28 cellular contexts compared by ENCODE assay signal in the genomic region with DNA sequence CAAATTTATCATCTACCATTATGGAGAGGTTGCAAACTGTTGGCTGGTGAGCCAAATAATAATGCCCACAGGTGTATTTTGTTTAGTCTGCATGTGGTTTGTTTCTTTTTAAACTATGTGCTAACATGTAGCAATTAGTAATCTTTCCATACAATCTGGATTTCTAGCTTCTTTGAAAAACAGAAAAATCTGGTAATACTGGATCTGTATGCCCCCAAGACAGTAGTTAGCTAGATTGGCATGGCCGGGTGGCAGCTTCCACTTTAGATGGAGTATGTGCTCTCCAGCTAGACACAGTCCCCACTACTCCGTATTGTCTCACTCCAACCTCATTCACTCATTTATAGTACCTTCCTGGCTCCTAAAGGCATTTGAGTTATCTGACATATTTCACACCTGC.
"Had no signal": no experiment of that assay in that cellular context is flagged by ENCODE, and none has a peak within 500 bp of the region (broad histone marks: within the 10 kb centered on the region; RNA-seq: fewer than 3 reads in every experiment).

No MANE protein-coding gene starts in this region.

- H3K4me3 Mint-ChIP-seq: activated CD4-positive, alpha-beta memory T cell treated with anti-CD3 and anti-CD28 coated beads, Interleukin-2, amount 10 ng/mL, durations not matched to agents 7 days and 5 days; activated CD4-positive, alpha-beta T cell treated with anti-CD3 and anti-CD28 coated beads, Interleukin-2, amount 10 ng/mL, durations not matched to agents 7 days and 5 days; activated naive CD8-positive, alpha-beta T cell; activated T-cell treated with anti-CD3 and anti-CD28 coated beads, Interleukin-2, amount 50 U/mL, for 24 hours; activated T-cell treated with anti-CD3 and anti-CD28 coated beads, Interleukin-2, amount 50 U/mL, for 72 hours; endodermal cell; T-cell; T-helper 1 cell treated with Interleukin-12 subunit alpha and Interleukin-12 subunit beta and Interleukin-4 antibody, amounts not matched to agents 30 μg/mL and 1 μg/mL, for 36 hours; T-helper 2 cell treated with Interferon-gamma antibody and Interleukin-4, amounts not matched to agents 5 μg/mL and 100 μg/mL, for 36 hours had no signal

- H3K27me3 ChIP-seq: body of pancreas had no signal

- H3K4me1 ChIP-seq: body of pancreas had no signal

- H3K4me3 ChIP-seq: body of pancreas, dorsolateral prefrontal cortex had no signal

- ATAC-seq: activated T-cell treated with anti-CD3 and anti-CD28 coated beads, Interleukin-2, amount 50 U/mL, for 72 hours; body of pancreas; esophagus mucosa; T-cell had no signal

- H3K27ac Mint-ChIP-seq: activated CD4-positive, alpha-beta memory T cell treated with anti-CD3 and anti-CD28 coated beads, Interleukin-2, amount 10 ng/mL, durations not matched to agents 7 days and 5 days; activated CD4-positive, alpha-beta T cell treated with anti-CD3 and anti-CD28 coated beads, Interleukin-2, amount 10 ng/mL, durations not matched to agents 7 days and 5 days; activated naive CD8-positive, alpha-beta T cell; activated T-cell treated with anti-CD3 and anti-CD28 coated beads, Interleukin-2, amount 50 U/mL, for 24 hours; activated T-cell treated with anti-CD3 and anti-CD28 coated beads, Interleukin-2, amount 50 U/mL, for 72 hours; T-cell; T-helper 1 cell treated with Interleukin-12 subunit alpha and Interleukin-12 subunit beta and Interleukin-4 antibody, amounts not matched to agents 30 μg/mL and 1 μg/mL, for 36 hours; T-helper 2 cell treated with Interferon-gamma antibody and Interleukin-4, amounts not matched to agents 5 μg/mL and 100 μg/mL, for 36 hours had no signal

- H3K9me3 Mint-ChIP-seq: activated CD4-positive, alpha-beta memory T cell treated with anti-CD3 and anti-CD28 coated beads, Interleukin-2, amount 10 ng/mL, durations not matched to agents 7 days and 5 days; activated CD4-positive, alpha-beta T cell treated with anti-CD3 and anti-CD28 coated beads, Interleukin-2, amount 10 ng/mL, durations not matched to agents 7 days and 5 days; activated T-cell treated with anti-CD3 and anti-CD28 coated beads, Interleukin-2, amount 50 U/mL, for 24 hours; activated T-cell treated with anti-CD3 and anti-CD28 coated beads, Interleukin-2, amount 50 U/mL, for 72 hours; T-cell; T-helper 1 cell treated with Interleukin-12 subunit alpha and Interleukin-12 subunit beta and Interleukin-4 antibody, amounts not matched to agents 30 μg/mL and 1 μg/mL, for 36 hours; T-helper 2 cell treated with Interferon-gamma antibody and Interleukin-4, amounts not matched to agents 5 μg/mL and 100 μg/mL, for 36 hours had no signal

- H3K27ac ChIP-seq: body of pancreas, dorsolateral prefrontal cortex had no signal

- DNase-seq: activated CD4-positive, alpha-beta memory T cell treated with anti-CD3 and anti-CD28 coated beads, Interleukin-2, amount 10 ng/mL, durations not matched to agents 7 days and 5 days; activated CD4-positive, alpha-beta T cell treated with anti-CD3 and anti-CD28 coated beads for 1 hour; activated CD4-positive, alpha-beta T cell treated with anti-CD3 and anti-CD28 coated beads for 4 hours; activated CD4-positive, alpha-beta T cell treated with anti-CD3 and anti-CD28 coated beads, Interleukin-2, amount 10 ng/mL, durations not matched to agents 7 days and 5 days; activated CD4-positive, alpha-beta T cell treated with anti-CD3 and anti-CD28 coated beads, Interleukin-2, amount 50 U/mL, for 4 hours; activated CD8-positive, alpha-beta memory T cell treated with anti-CD3 and anti-CD28 coated beads, Interleukin-2, amount 50 U/mL, for 48 hours; activated effector memory CD4-positive, alpha-beta T cell treated with Interleukin-2 at 50 U/mL for 16 hours; activated gamma-delta T cell treated with Interleukin-2 at 50 U/mL for 16 hours; activated naive CD4-positive, alpha-beta T cell treated with anti-CD3 and anti-CD28 coated beads, Interleukin-2, amount 50 U/mL, for 16 hours; activated naive CD4-positive, alpha-beta T cell treated with Interleukin-2 at 50 U/mL for 16 hours; activated T-cell treated with anti-CD3 and anti-CD28 coated beads for 4 hours; activated T-cell treated with anti-CD3 and anti-CD28 coated beads, Interleukin-2, amount 50 U/mL, for 24 hours; activated T-cell treated with anti-CD3 and anti-CD28 coated beads, Interleukin-2, amount 50 U/mL, for 72 hours; amniotic stem cell; anterior cingulate cortex; body of pancreas; caudate nucleus; dorsolateral prefrontal cortex; effector memory CD4-positive, alpha-beta T cell; foreskin fibroblast; head of caudate nucleus; T-cell; T1000 had no signal

- H3K27me3 Mint-ChIP-seq: activated naive CD8-positive, alpha-beta T cell had no signal

- H3K4me1 Mint-ChIP-seq: activated CD4-positive, alpha-beta memory T cell treated with anti-CD3 and anti-CD28 coated beads, Interleukin-2, amount 10 ng/mL, durations not matched to agents 7 days and 5 days; activated CD4-positive, alpha-beta T cell treated with anti-CD3 and anti-CD28 coated beads, Interleukin-2, amount 10 ng/mL, durations not matched to agents 7 days and 5 days had no signal

- H3K36me3 Mint-ChIP-seq: activated naive CD8-positive, alpha-beta T cell; T-cell had no signal
